8 cellular contexts compared by ENCODE assay signal in the genomic region with DNA sequence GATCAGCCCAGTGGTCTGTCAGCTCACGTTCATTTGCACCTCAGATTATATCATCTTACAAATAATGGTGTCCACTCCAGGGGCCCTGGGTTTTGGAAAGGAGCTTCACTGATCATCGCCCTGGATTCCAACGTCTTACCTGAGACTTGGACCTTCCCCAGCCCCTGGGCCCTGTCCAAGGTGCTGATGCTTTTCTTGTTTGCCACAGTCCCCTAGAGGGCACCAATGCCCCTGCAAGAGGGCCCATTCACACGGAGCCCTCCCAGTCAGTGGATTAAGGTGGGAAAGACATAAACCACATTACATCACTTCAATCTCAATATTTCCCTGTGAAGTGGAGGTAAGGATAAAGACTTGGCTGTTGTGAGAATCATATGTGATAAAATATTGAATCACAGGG.
DNase-seq lines count a peak whose midpoint lies in the region; ATAC-seq and TF ChIP-seq lines count a peak whose summit lies in the region.

No MANE protein-coding gene starts in this region.

- H3K4me3 ChIP-seq in GM23338 (no peak overlapping the region), hepatocyte (no peak overlapping the region), upper lobe of right lung (no peak overlapping the region)

- peak; percentile 66 to 87 for TF ChIP-seq CTCF in GM23338 (conservative IDR thresholded peaks at IDR 0.05; ENCODE audit: low read depth in 2 of 2)
- peak; percentile 43 for TF ChIP-seq CTCF in hepatocyte (IDR thresholded peaks at IDR 0.05; ENCODE audit: poor library complexity)
- TF ChIP-seq CTCF in upper lobe of right lung (IDR thresholded peaks at IDR 0.05): no peak

- no peaks in the 10 kb centered on the region for H3K9me3 ChIP-seq in hepatocyte (ENCODE audit: low read depth)
- no peaks in the 10 kb centered on the region for H3K9me3 ChIP-seq in upper lobe of right lung

- ATAC-seq in GM23338: peak; percentile 99
- ATAC-seq in upper lobe of right lung: peak; percentile 43
- ATAC-seq in GM21723 (IDR thresholded peaks at IDR 0.05; ENCODE audit: unreplicated experiment): no peak
- ATAC-seq in GM18909 (IDR thresholded peaks at IDR 0.05; ENCODE audit: poor library complexity, unreplicated experiment): no peak

- H3K27ac ChIP-seq in GM23338 (ENCODE audit: low read depth): no peak overlapping the region
- H3K27ac ChIP-seq in hepatocyte: no peak overlapping the region
- no peak overlapping the region for H3K27ac ChIP-seq in upper lobe of right lung

- H4K20me1 ChIP-seq in GM23338 (replicated peaks; ENCODE audit: insufficient read depth) (no peaks in the 10 kb centered on the region), hepatocyte (ENCODE audit: insufficient read depth, poor library complexity, severe bottlenecking) (no peaks in the 10 kb centered on the region)

- H3K79me2 ChIP-seq in GM23338 (replicated peaks; ENCODE audit: insufficient read depth) (no peaks in the 10 kb centered on the region), hepatocyte (no peaks in the 10 kb centered on the region)

- H3K27me3 Mint-ChIP-seq in GM23338 (ENCODE audit: insufficient read depth, low read depth, poor library complexity): peaks cover 4% of the 10 kb centered on the region

- no peak overlapping the region for H3K4me2 ChIP-seq in GM23338
- no peak overlapping the region for H3K4me2 ChIP-seq in hepatocyte

- no peaks in the 10 kb centered on the region for H3K4me1 ChIP-seq in GM23338 (ENCODE audit: insufficient read depth)
- H3K4me1 ChIP-seq in hepatocyte (ENCODE audit: insufficient read depth): no peaks in the 10 kb centered on the region
- no peaks in the 10 kb centered on the region for H3K4me1 ChIP-seq in upper lobe of right lung

- peaks cover 7% of the 10 kb centered on the region; the same call in 2 of the 3 replicates for H3K4me1 Mint-ChIP-seq in GM23338

- H3K36me3 ChIP-seq in GM23338 (ENCODE audit: insufficient read depth): no peaks in the 10 kb centered on the region
- no peaks in the 10 kb centered on the region for H3K36me3 ChIP-seq in hepatocyte (replicated peaks; ENCODE audit: insufficient read depth, low read depth)
- no peaks in the 10 kb centered on the region for H3K36me3 ChIP-seq in upper lobe of right lung

- H3K9me3 Mint-ChIP-seq in GM23338: no peaks in the 10 kb centered on the region

- no peak overlapping the region for H2AFZ ChIP-seq in GM23338
- no peak overlapping the region for H2AFZ ChIP-seq in hepatocyte

- H3K27ac Mint-ChIP-seq in GM23338: no peak overlapping the region

- 15% methylated on average over 4 of the region's 4 CpGs for WGBS in hepatocyte (ENCODE audit: low lambda C conversion rate, missing lambda C conversion rate)

- H3K4me3 Mint-ChIP-seq in GM23338: no peak overlapping the region

- H3F3A ChIP-seq in GM23338 (replicated peaks; ENCODE audit: low read depth): no peaks in the 10 kb centered on the region

- no peaks in the 10 kb centered on the region for H3K36me3 Mint-ChIP-seq in GM23338 (ENCODE audit: low read depth)

- intact Hi-C loops in upper lobe of right lung (cut with DNase I): no loop called here

- H3K27me3 ChIP-seq in GM23338 (ENCODE audit: insufficient read depth): no peaks in the 10 kb centered on the region
- peaks cover 4% of the 10 kb centered on the region for H3K27me3 ChIP-seq in hepatocyte
- no peaks in the 10 kb centered on the region for H3K27me3 ChIP-seq in upper lobe of right lung

- H3K9me2 ChIP-seq in GM23338 (ENCODE audit: insufficient read depth) (no peaks in the 10 kb centered on the region), hepatocyte (replicated peaks; ENCODE audit: insufficient read depth) (no peaks in the 10 kb centered on the region)

- DNase-seq in CMK (ENCODE audit: low read depth) (peak; percentile 48), GM23338 (ENCODE audit: low spot score) (peak; percentile 95), SW480 (ENCODE audit: low spot score) (peak; percentile 51), hepatocyte (ENCODE audit: low spot score) (peak; percentile 81), upper lobe of right lung (no peak), activated gamma-delta T cell (lab: John Stamatoyannopoulos, UW) (no peak)

TF ChIP-seq in GM23338, 12 proteins besides CTCF, POLR2A, EP300 and RAD21:
- TF ChIP-seq JUNB (IDR thresholded peaks at IDR 0.05; ENCODE audit: unreplicated experiment): no peak
- TF ChIP-seq EZH2phosphoT487 (IDR thresholded peaks at IDR 0.05; ENCODE audit: unreplicated experiment): no peak
- TF ChIP-seq, protein P1, sequence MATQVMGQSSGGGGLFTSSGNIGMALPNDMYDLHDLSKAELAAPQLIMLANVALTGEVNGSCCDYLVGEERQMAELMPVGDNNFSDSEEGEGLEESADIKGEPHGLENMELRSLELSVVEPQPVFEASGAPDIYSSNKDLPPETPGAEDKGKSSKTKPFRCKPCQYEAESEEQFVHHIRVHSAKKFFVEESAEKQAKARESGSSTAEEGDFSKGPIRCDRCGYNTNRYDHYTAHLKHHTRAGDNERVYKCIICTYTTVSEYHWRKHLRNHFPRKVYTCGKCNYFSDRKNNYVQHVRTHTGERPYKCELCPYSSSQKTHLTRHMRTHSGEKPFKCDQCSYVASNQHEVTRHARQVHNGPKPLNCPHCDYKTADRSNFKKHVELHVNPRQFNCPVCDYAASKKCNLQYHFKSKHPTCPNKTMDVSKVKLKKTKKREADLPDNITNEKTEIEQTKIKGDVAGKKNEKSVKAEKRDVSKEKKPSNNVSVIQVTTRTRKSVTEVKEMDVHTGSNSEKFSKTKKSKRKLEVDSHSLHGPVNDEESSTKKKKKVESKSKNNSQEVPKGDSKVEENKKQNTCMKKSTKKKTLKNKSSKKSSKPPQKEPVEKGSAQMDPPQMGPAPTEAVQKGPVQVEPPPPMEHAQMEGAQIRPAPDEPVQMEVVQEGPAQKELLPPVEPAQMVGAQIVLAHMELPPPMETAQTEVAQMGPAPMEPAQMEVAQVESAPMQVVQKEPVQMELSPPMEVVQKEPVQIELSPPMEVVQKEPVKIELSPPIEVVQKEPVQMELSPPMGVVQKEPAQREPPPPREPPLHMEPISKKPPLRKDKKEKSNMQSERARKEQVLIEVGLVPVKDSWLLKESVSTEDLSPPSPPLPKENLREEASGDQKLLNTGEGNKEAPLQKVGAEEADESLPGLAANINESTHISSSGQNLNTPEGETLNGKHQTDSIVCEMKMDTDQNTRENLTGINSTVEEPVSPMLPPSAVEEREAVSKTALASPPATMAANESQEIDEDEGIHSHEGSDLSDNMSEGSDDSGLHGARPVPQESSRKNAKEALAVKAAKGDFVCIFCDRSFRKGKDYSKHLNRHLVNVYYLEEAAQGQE (IDR thresholded peaks at IDR 0.05; ENCODE audit: unreplicated experiment): peak; percentile 98
- TF ChIP-seq, protein P2, sequence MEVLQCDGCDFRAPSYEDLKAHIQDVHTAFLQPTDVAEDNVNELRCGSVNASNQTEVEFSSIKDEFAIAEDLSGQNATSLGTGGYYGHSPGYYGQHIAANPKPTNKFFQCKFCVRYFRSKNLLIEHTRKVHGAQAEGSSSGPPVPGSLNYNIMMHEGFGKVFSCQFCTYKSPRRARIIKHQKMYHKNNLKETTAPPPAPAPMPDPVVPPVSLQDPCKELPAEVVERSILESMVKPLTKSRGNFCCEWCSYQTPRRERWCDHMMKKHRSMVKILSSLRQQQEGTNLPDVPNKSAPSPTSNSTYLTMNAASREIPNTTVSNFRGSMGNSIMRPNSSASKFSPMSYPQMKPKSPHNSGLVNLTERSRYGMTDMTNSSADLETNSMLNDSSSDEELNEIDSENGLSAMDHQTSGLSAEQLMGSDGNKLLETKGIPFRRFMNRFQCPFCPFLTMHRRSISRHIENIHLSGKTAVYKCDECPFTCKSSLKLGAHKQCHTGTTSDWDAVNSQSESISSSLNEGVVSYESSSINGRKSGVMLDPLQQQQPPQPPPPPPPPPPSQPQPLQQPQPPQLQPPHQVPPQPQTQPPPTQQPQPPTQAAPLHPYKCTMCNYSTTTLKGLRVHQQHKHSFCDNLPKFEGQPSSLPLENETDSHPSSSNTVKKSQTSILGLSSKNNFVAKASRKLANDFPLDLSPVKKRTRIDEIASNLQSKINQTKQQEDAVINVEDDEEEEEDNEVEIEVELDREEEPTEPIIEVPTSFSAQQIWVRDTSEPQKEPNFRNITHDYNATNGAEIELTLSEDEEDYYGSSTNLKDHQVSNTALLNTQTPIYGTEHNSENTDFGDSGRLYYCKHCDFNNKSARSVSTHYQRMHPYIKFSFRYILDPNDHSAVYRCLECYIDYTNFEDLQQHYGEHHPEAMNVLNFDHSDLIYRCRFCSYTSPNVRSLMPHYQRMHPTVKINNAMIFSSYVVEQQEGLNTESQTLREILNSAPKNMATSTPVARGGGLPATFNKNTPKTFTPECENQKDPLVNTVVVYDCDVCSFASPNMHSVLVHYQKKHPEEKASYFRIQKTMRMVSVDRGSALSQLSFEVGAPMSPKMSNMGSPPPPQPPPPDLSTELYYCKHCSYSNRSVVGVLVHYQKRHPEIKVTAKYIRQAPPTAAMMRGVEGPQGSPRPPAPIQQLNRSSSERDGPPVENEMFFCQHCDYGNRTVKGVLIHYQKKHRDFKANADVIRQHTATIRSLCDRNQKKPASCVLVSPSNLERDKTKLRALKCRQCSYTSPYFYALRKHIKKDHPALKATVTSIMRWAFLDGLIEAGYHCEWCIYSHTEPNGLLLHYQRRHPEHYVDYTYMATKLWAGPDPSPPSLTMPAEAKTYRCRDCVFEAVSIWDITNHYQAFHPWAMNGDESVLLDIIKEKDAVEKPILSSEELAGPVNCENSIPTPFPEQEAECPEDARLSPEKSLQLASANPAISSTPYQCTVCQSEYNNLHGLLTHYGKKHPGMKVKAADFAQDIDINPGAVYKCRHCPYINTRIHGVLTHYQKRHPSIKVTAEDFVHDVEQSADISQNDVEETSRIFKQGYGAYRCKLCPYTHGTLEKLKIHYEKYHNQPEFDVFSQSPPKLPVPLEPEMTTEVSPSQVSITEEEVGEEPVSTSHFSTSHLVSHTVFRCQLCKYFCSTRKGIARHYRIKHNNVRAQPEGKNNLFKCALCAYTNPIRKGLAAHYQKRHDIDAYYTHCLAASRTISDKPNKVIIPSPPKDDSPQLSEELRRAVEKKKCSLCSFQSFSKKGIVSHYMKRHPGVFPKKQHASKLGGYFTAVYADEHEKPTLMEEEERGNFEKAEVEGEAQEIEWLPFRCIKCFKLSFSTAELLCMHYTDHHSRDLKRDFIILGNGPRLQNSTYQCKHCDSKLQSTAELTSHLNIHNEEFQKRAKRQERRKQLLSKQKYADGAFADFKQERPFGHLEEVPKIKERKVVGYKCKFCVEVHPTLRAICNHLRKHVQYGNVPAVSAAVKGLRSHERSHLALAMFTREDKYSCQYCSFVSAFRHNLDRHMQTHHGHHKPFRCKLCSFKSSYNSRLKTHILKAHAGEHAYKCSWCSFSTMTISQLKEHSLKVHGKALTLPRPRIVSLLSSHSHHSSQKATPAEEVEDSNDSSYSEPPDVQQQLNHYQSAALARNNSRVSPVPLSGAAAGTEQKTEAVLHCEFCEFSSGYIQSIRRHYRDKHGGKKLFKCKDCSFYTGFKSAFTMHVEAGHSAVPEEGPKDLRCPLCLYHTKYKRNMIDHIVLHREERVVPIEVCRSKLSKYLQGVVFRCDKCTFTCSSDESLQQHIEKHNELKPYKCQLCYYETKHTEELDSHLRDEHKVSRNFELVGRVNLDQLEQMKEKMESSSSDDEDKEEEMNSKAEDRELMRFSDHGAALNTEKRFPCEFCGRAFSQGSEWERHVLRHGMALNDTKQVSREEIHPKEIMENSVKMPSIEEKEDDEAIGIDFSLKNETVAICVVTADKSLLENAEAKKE (CRISPR knock-in tag; IDR thresholded peaks at IDR 0.05): peak; percentile 91
TF ChIP-seq in GM23338: peak in this region for 2.

Comparison
In these comparisons a context has a peak if more than half of its experiments do, and no peak if none do; other contexts are left out.
1. DNase-seq: peak in CMK (single experiment), GM23338 (single experiment), SW480 (single experiment) and hepatocyte (single experiment); none in upper lobe of right lung (single experiment) and activated gamma-delta T cell (single experiment).
2. ATAC-seq: peak in GM23338 (single experiment) and upper lobe of right lung (single experiment); none in GM21723 (single experiment) and GM18909 (single experiment).